23 cellular contexts compared by ENCODE assay signal in genomic region chr6:162934844-162935243, GRCh38.
DNase-seq lines count a peak whose midpoint lies in the region; ATAC-seq and TF ChIP-seq lines count a peak whose summit lies in the region.
"Had no signal": no experiment of that assay in that cellular context is flagged by ENCODE, and none has a peak within 500 bp of the region (broad histone marks: within the 10 kb centered on the region; RNA-seq: fewer than 3 reads in every experiment).

No MANE protein-coding gene starts in this region.

- no peaks in the 10 kb centered on the region for H3K27me3 Mint-ChIP-seq in endodermal cell (ENCODE audit: insufficient read depth)
- H3K27me3 Mint-ChIP-seq: CD4-positive, alpha-beta memory T cell; CD4-positive, CD25-positive, alpha-beta regulatory T cell had no signal

- H3K36me3 Mint-ChIP-seq in endodermal cell (ENCODE audit: low read depth): no peaks in the 10 kb centered on the region
- H3K36me3 Mint-ChIP-seq: CD14-positive monocyte; CD4-positive, CD25-positive, alpha-beta regulatory T cell; CD8-positive, alpha-beta memory T cell had no signal

- peaks cover 27% of the 10 kb centered on the region for H3K9me3 Mint-ChIP-seq in endodermal cell

- WGBS in endodermal cell (ENCODE audit: insufficient coverage in 1 of 2, insufficient read length in 1 of 2), 2 experiments: 100% methylated on average over 1 of the region's 1 CpG; no CpG with 5 or more reads in 1 of the 2 experiments

- H3K27me3 ChIP-seq in adipocyte (replicated peaks; ENCODE audit: control insufficient read depth, insufficient read depth, low read length) (no peaks in the 10 kb centered on the region), endodermal cell (ENCODE audit: control insufficient read depth, insufficient read depth, low read length, poor library complexity, severe bottlenecking) (no peaks in the 10 kb centered on the region)
- H3K27me3 ChIP-seq: BE2C, BLaER1 had no signal

- H3K9me3 ChIP-seq in adipocyte (ENCODE audit: control insufficient read depth, low read length): peaks cover 32% of the 10 kb centered on the region
- peaks cover 15% of the 10 kb centered on the region for H3K9me3 ChIP-seq in endodermal cell (ENCODE audit: control insufficient read depth, low read length)
- H3K9me3 ChIP-seq: BE2C had no signal

- no peak overlapping the region for H3K9ac ChIP-seq in adipocyte (ENCODE audit: low read length)
- no peak overlapping the region for H3K9ac ChIP-seq in endodermal cell (ENCODE audit: extremely low read depth, low read length, poor library complexity, severe bottlenecking)
- H3K9ac ChIP-seq: BLaER1 had no signal

- peak overlapping the region; percentile 35 for H3K4me3 ChIP-seq in adipocyte (ENCODE audit: low read length)
- peak overlapping the region; percentile 28 for H3K4me3 ChIP-seq in endodermal cell (ENCODE audit: low read length)
- H3K4me3 ChIP-seq: BLaER1, GM12878 had no signal

- no peak overlapping the region for H3K27ac Mint-ChIP-seq in endodermal cell
- H3K27ac Mint-ChIP-seq: CD14-positive monocyte; CD4-positive, alpha-beta memory T cell; CD4-positive, CD25-positive, alpha-beta regulatory T cell; CD8-positive, alpha-beta memory T cell had no signal

- no peak overlapping the region for H3K4me3 Mint-ChIP-seq in endodermal cell
- H3K4me3 Mint-ChIP-seq: CD14-positive monocyte; CD4-positive, alpha-beta memory T cell; CD4-positive, CD25-positive, alpha-beta regulatory T cell; CD8-positive, alpha-beta memory T cell had no signal

- H3K36me3 ChIP-seq in adipocyte (ENCODE audit: control insufficient read depth, insufficient read depth, low read length, severe bottlenecking): no peaks in the 10 kb centered on the region
- no peaks in the 10 kb centered on the region for H3K36me3 ChIP-seq in endodermal cell (ENCODE audit: control insufficient read depth, insufficient read depth, low read length)
- H3K36me3 ChIP-seq: BE2C, BLaER1 had no signal

- H3K4me1 ChIP-seq in adipocyte (ENCODE audit: control insufficient read depth, insufficient read depth, low read length): no peaks in the 10 kb centered on the region
- H3K4me1 ChIP-seq in endodermal cell (ENCODE audit: control insufficient read depth, insufficient read depth, low read length): no peaks in the 10 kb centered on the region
- H3K4me1 ChIP-seq: BE2C, BLaER1 had no signal

- no peak for ATAC-seq in GM21737 (IDR thresholded peaks at IDR 0.05; ENCODE audit: unreplicated experiment)
- no peak for ATAC-seq in GM19452 (IDR thresholded peaks at IDR 0.05; ENCODE audit: unreplicated experiment)
- ATAC-seq: GM12878 had no signal

- no peak overlapping the region for H3K27ac ChIP-seq in endodermal cell (ENCODE audit: low read depth, low read length)
- H3K27ac ChIP-seq: BLaER1 had no signal

- DNase-seq in adipocyte (ENCODE audit: low read depth) (no peak), endodermal cell (no peak), HCEC 1CT (no peak)
- DNase-seq: 8988T; ACHN; BE2C; C1 segment of cervical spinal cord; CD4-positive, alpha-beta memory T cell; CD4-positive, CD25-positive, alpha-beta regulatory T cell; CD8-positive, alpha-beta memory T cell; COR-L47; DMS 273 treated with DMSO at 0.1 percent for 48 hours; DMS153; DMS53; DMS79; DND-41; EL; GDM1 had no signal

- no peaks in the 10 kb centered on the region for H3K4me1 Mint-ChIP-seq in endodermal cell
- H3K4me1 Mint-ChIP-seq: CD14-positive monocyte; CD4-positive, alpha-beta memory T cell; CD4-positive, CD25-positive, alpha-beta regulatory T cell; CD8-positive, alpha-beta memory T cell had no signal

- no peak for TF ChIP-seq CTCF in endodermal cell (conservative IDR thresholded peaks at IDR 0.05)
